In the genomic region with DNA sequence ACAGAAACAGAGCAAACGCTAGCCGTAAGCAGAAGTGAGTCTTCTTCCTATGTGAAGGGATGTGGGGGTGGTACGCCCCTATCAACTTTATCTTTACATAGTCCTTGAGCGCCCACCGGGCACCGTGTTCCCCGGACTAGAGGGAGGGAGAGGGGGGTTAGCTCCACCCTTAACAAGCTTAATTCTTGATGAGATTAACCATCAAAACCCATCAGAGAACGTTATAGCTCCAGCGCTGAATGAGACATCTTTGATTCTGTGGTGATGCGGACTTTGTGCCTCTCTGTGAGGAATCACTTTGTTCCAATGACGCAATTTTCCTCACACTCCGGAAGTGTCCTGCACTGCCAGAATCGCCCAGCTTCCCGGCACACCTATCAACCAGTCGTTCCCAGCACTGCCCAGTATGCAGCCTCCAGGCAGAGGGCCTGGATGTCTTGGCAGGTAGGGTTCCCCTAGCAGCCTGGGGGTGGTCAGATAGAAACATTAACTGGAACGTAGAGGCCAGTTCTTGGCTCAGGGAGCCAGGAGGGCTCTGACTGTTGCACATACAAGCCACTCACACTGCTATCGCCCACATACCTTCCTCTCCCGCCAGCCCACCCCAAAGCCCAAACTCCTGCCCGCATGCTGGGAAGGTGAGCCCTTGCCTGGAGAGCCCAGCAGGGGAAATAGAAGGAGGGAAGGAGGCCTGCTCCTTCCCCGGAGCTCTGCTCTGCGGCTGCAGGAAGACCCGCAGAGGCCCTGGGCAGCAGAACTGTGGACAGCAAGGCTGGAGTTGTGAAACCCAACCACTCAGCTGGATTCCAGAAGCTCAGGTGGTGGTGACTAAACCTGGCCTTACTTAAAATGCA, we compare ENCODE assay signal across 8 cellular contexts. TPM values are rescaled to one million over a fixed set of nuclear protein-coding genes. Genes with fewer than 3 reads are reported as not detected.
A peak's percentile ranks its signal among the peaks of the same experiment; 100 is the strongest.
DNase-seq lines count a peak whose midpoint lies in the region; ATAC-seq and TF ChIP-seq lines count a peak whose summit lies in the region.

No MANE protein-coding gene starts in this region.

- POLR2A ChIA-PET in WTC11 (lab: Charles Lee): no interaction called here

- H3K27ac ChIP-seq in thoracic aorta: no peak overlapping the region

- H3K9me3 Mint-ChIP-seq in activated T-cell treated with anti-CD3 and anti-CD28 coated beads, Interleukin-2, amount 50 U/mL, for 4 hours: no peaks in the 10 kb centered on the region
- H3K9me3 Mint-ChIP-seq in WTC11: no peaks in the 10 kb centered on the region

- H3K4me1 Mint-ChIP-seq in activated T-cell treated with anti-CD3 and anti-CD28 coated beads, Interleukin-2, amount 50 U/mL, for 4 hours (ENCODE audit: low read depth): peaks cover 26% of the 10 kb centered on the region
- H3K4me1 Mint-ChIP-seq in WTC11: peaks cover 18% of the 10 kb centered on the region

- no peak for DNase-seq in activated T-cell treated with anti-CD3 and anti-CD28 coated beads, Interleukin-2, amount 50 U/mL, for 4 hours
- no peak for DNase-seq in activated T-cell treated with anti-CD3 and anti-CD28 coated beads, Interleukin-2, amount 50 U/mL, for 1 hour
- DNase-seq in WTC11 (ENCODE audit: low spot score): no peak
- peak; percentile 13 for DNase-seq in iris pigment epithelial cell (ENCODE audit: low read depth)
- no peak for DNase-seq in thoracic aorta (ENCODE audit: low spot score)
- DNase-seq in SW 1271 (lab: John Stamatoyannopoulos, UW): no peak
- DNase-seq in midbrain (lab: John Stamatoyannopoulos, UW): no peak

- H3K27me3 Mint-ChIP-seq in activated T-cell treated with anti-CD3 and anti-CD28 coated beads, Interleukin-2, amount 50 U/mL, for 4 hours (ENCODE audit: low read depth): no peaks in the 10 kb centered on the region
- peaks cover 22% of the 10 kb centered on the region for H3K27me3 Mint-ChIP-seq in WTC11 (ENCODE audit: low read depth)

- peak overlapping the region; percentile 99 for H3K4me3 ChIP-seq in thoracic aorta

- CTCF ChIA-PET in WTC11 (lab: Charles Lee): interaction anchor here (1.3 to 5.7 kb wide), 2 partner anchors 15 to 148 kb away, joined by 3 to 41 read pairs; no protein-coding TSS in a partner anchor

- no peaks in the 10 kb centered on the region for H3K27me3 ChIP-seq in thoracic aorta (replicated peaks; ENCODE audit: insufficient read depth)

- no peak for ATAC-seq in activated T-cell treated with anti-CD3 and anti-CD28 coated beads, Interleukin-2, amount 50 U/mL, for 4 hours
- no peak for ATAC-seq in WTC11
- ATAC-seq in thoracic aorta (ENCODE audit: insufficient number of reproducible peaks, low FRiP score, low read depth): no peak
- no peak for ATAC-seq in GM21381 (IDR thresholded peaks at IDR 0.05; ENCODE audit: unreplicated experiment)

- peak overlapping the region; percentile 82 for H3K4me3 Mint-ChIP-seq in activated T-cell treated with anti-CD3 and anti-CD28 coated beads, Interleukin-2, amount 50 U/mL, for 4 hours
- peak overlapping the region; percentile 61 for H3K4me3 Mint-ChIP-seq in WTC11

- no peak overlapping the region for H3K27ac Mint-ChIP-seq in WTC11

- no peaks in the 10 kb centered on the region for H3K9me3 ChIP-seq in thoracic aorta

- peaks cover 21 to 64% of the 10 kb centered on the region in 2 donors for H3K4me1 ChIP-seq in thoracic aorta (ENCODE audit: control insufficient read depth in 1 of 2, low read depth in 2 of 2)

- H3K36me3 Mint-ChIP-seq in activated T-cell treated with anti-CD3 and anti-CD28 coated beads, Interleukin-2, amount 50 U/mL, for 4 hours (ENCODE audit: insufficient read depth): peaks cover 6% of the 10 kb centered on the region
- H3K36me3 Mint-ChIP-seq in WTC11: no peaks in the 10 kb centered on the region

- TF ChIP-seq CTCF in WTC11 (IDR thresholded peaks at IDR 0.05) (no peak), thoracic aorta (IDR thresholded peaks at IDR 0.05) (no peak)

- no peaks in the 10 kb centered on the region for H3K36me3 ChIP-seq in thoracic aorta

TF ChIP-seq in WTC11, 78 proteins besides CTCF, POLR2A, EP300 and RAD21 (continues in another document):
- TF ChIP-seq, protein P1, sequence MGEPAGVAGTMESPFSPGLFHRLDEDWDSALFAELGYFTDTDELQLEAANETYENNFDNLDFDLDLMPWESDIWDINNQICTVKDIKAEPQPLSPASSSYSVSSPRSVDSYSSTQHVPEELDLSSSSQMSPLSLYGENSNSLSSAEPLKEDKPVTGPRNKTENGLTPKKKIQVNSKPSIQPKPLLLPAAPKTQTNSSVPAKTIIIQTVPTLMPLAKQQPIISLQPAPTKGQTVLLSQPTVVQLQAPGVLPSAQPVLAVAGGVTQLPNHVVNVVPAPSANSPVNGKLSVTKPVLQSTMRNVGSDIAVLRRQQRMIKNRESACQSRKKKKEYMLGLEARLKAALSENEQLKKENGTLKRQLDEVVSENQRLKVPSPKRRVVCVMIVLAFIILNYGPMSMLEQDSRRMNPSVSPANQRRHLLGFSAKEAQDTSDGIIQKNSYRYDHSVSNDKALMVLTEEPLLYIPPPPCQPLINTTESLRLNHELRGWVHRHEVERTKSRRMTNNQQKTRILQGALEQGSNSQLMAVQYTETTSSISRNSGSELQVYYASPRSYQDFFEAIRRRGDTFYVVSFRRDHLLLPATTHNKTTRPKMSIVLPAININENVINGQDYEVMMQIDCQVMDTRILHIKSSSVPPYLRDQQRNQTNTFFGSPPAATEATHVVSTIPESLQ (CRISPR knock-in tag; IDR thresholded peaks at IDR 0.05): no peak
- TF ChIP-seq SOX15 (CRISPR knock-in tag; IDR thresholded peaks at IDR 0.05) (no peak), SMAD3 (CRISPR knock-in tag; IDR thresholded peaks at IDR 0.05; ENCODE audit: borderline replicate concordance) (no peak), ZNF263 (CRISPR knock-in tag; IDR thresholded peaks at IDR 0.05; ENCODE audit: low read depth) (no peak), ESRRA (CRISPR knock-in tag; IDR thresholded peaks at IDR 0.05; ENCODE audit: borderline replicate concordance) (no peak), OVOL2 (CRISPR knock-in tag; IDR thresholded peaks at IDR 0.05; ENCODE audit: borderline replicate concordance) (no peak), ZBTB21 (CRISPR knock-in tag; IDR thresholded peaks at IDR 0.05; ENCODE audit: borderline replicate concordance) (no peak), MYBL2 (CRISPR knock-in tag; IDR thresholded peaks at IDR 0.05) (no peak), ZNF671 (CRISPR knock-in tag; IDR thresholded peaks at IDR 0.05) (no peak), GABPB1 (CRISPR knock-in tag; IDR thresholded peaks at IDR 0.05) (peak; percentile 97), ZNF121 (CRISPR knock-in tag; IDR thresholded peaks at IDR 0.05) (no peak), RORB (CRISPR knock-in tag; IDR thresholded peaks at IDR 0.05) (no peak), SP1 (CRISPR knock-in tag; conservative IDR thresholded peaks at IDR 0.05) (no peak), ZNF138 (CRISPR knock-in tag; conservative IDR thresholded peaks at IDR 0.05) (no peak)
- TF ChIP-seq, protein P2, sequence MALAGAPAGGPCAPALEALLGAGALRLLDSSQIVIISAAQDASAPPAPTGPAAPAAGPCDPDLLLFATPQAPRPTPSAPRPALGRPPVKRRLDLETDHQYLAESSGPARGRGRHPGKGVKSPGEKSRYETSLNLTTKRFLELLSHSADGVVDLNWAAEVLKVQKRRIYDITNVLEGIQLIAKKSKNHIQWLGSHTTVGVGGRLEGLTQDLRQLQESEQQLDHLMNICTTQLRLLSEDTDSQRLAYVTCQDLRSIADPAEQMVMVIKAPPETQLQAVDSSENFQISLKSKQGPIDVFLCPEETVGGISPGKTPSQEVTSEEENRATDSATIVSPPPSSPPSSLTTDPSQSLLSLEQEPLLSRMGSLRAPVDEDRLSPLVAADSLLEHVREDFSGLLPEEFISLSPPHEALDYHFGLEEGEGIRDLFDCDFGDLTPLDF (CRISPR knock-in tag; IDR thresholded peaks at IDR 0.05): no peak
- TF ChIP-seq, protein P3, sequence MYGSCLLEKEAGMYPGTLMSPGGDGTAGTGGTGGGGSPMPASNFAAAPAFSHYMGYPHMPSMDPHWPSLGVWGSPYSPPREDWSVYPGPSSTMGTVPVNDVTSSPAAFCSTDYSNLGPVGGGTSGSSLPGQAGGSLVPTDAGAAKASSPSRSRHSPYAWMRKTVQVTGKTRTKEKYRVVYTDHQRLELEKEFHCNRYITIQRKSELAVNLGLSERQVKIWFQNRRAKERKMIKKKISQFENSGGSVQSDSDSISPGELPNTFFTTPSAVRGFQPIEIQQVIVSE (CRISPR knock-in tag; IDR thresholded peaks at IDR 0.05; ENCODE audit: borderline replicate concordance): no peak
- TF ChIP-seq, protein P4, sequence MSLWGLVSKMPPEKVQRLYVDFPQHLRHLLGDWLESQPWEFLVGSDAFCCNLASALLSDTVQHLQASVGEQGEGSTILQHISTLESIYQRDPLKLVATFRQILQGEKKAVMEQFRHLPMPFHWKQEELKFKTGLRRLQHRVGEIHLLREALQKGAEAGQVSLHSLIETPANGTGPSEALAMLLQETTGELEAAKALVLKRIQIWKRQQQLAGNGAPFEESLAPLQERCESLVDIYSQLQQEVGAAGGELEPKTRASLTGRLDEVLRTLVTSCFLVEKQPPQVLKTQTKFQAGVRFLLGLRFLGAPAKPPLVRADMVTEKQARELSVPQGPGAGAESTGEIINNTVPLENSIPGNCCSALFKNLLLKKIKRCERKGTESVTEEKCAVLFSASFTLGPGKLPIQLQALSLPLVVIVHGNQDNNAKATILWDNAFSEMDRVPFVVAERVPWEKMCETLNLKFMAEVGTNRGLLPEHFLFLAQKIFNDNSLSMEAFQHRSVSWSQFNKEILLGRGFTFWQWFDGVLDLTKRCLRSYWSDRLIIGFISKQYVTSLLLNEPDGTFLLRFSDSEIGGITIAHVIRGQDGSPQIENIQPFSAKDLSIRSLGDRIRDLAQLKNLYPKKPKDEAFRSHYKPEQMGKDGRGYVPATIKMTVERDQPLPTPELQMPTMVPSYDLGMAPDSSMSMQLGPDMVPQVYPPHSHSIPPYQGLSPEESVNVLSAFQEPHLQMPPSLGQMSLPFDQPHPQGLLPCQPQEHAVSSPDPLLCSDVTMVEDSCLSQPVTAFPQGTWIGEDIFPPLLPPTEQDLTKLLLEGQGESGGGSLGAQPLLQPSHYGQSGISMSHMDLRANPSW (CRISPR knock-in tag; conservative IDR thresholded peaks at IDR 0.05; ENCODE audit: low read depth): no peak
- TF ChIP-seq, protein P5, sequence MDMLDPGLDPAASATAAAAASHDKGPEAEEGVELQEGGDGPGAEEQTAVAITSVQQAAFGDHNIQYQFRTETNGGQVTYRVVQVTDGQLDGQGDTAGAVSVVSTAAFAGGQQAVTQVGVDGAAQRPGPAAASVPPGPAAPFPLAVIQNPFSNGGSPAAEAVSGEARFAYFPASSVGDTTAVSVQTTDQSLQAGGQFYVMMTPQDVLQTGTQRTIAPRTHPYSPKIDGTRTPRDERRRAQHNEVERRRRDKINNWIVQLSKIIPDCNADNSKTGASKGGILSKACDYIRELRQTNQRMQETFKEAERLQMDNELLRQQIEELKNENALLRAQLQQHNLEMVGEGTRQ (CRISPR knock-in tag; IDR thresholded peaks at IDR 0.05): no peak

RNA-seq across cellular contexts. Expression of a gene that starts 1.9 kb away (rescaled TPM):
- total RNA-seq in activated T-cell treated with anti-CD3 and anti-CD28 coated beads, Interleukin-2, amount 50 U/mL, for 4 hours: 100 to 1,000 TPM; 581 to 619 (median 602) TPM
- 42.3 to 46.6 TPM (median 42.8 TPM) in 3 replicates for total RNA-seq in WTC11 (2021)
- total RNA-seq in thoracic aorta: 100 to 1,000 TPM; 104 to 123 TPM

Comparison
In these comparisons a context has a peak if more than half of its experiments do, and no peak if none do; other contexts are left out.
1. RNA of a gene that starts 1.9 kb away (total RNA-seq): 581 to 619 TPM in activated T-cell treated with anti-CD3 and anti-CD28 coated beads, Interleukin-2, amount 50 U/mL, for 4 hours; 104 to 123 TPM in thoracic aorta and 42.3 to 46.6 TPM in WTC11; every median in the first group is over 4 times any median in the second.